28 cellular contexts compared by ENCODE assay signal in genomic region chrX:95383778-95384177, GRCh38.
A peak's percentile ranks its signal among the peaks of the same experiment; 100 is the strongest.
DNase-seq lines count a peak whose midpoint lies in the region; ATAC-seq and TF ChIP-seq lines count a peak whose summit lies in the region.
"Had no signal": no experiment of that assay in that cellular context is flagged by ENCODE, and none has a peak within 500 bp of the region (broad histone marks: within the 10 kb centered on the region; RNA-seq: fewer than 3 reads in every experiment).

No MANE protein-coding gene starts in this region.

- H2AFZ ChIP-seq in PC-3 (ENCODE audit: low read length) (no peak overlapping the region), smooth muscle cell (ENCODE audit: low read depth) (peak overlapping the region; percentile 18)
- H2AFZ ChIP-seq: GM23338 had no signal

- DNase-seq in NCI-H1417 treated with DMSO at 0.1 percent for 48 hours (lab: John Stamatoyannopoulos, UW) (peak; percentile 50), PC-3 (peak; percentile 32), fibroblast of gingiva (ENCODE audit: low read depth) (peak; percentile 35), smooth muscle cell (lab: John Stamatoyannopoulos, UW; ENCODE audit: unreplicated experiment) (no peak), NCI-H82 treated with DMSO at 0.1 percent for 48 hours (lab: John Stamatoyannopoulos, UW; ENCODE audit: unreplicated experiment) (no peak), HUDEP-2 (lab: John Stamatoyannopoulos, UW; ENCODE audit: unreplicated experiment in 76 of 76) (no peak)
- DNase-seq: activated CD4-positive, alpha-beta T cell treated with anti-CD3 and anti-CD28 coated beads for 48 hours; activated CD8-positive, alpha-beta memory T cell treated with anti-CD3 and anti-CD28 coated beads for 24 hours; activated effector memory CD4-positive, alpha-beta T cell treated with Interleukin-2 at 50 U/mL for 16 hours; activated T-cell treated with anti-CD3 and anti-CD28 coated beads for 4 hours; anterior cingulate cortex; C1 segment of cervical spinal cord; colonic mucosa; COR-L47; effector CD8-positive, alpha-beta T cell; NCI-H1092; NCI-H2029; NCI-H226; NCI-H82; nephron progenitor cell; RPMI8226; upper lobe of left lung; WERI-Rb-1 had no signal

- no peaks in the 10 kb centered on the region for H3K9me3 ChIP-seq in PC-3 (ENCODE audit: low read length)
- no peaks in the 10 kb centered on the region for H3K9me3 ChIP-seq in smooth muscle cell (replicated peaks; ENCODE audit: low read depth)
- H3K9me3 ChIP-seq: colonic mucosa, SJSA1, suprapubic skin, upper lobe of left lung had no signal

- H3K79me2 ChIP-seq in PC-3 (ENCODE audit: low read length), result no peaks in the 10 kb centered on the region
- H3K79me2 ChIP-seq in smooth muscle cell (ENCODE audit: low read depth), result no peaks in the 10 kb centered on the region

- H3K4me1 ChIP-seq in PC-3 (ENCODE audit: insufficient read depth, low read length) (no peaks in the 10 kb centered on the region), smooth muscle cell (ENCODE audit: low read depth) (peaks cover 5% of the 10 kb centered on the region)
- H3K4me1 ChIP-seq: colonic mucosa, SJSA1, suprapubic skin, upper lobe of left lung had no signal

- H3K27me3 ChIP-seq in PC-3 (ENCODE audit: low read length) (no peaks in the 10 kb centered on the region), smooth muscle cell (ENCODE audit: low read depth) (no peaks in the 10 kb centered on the region)
- H3K27me3 ChIP-seq: colonic mucosa, SJSA1, suprapubic skin, upper lobe of left lung had no signal

- peak overlapping the region; percentile 48 for H3K27ac ChIP-seq in PC-3 (ENCODE audit: low read length)
- peak overlapping the region; percentile 59 for H3K27ac ChIP-seq in smooth muscle cell (ENCODE audit: low read depth)
- H3K27ac ChIP-seq: colonic mucosa, SJSA1, suprapubic skin, upper lobe of left lung, WERI-Rb-1 had no signal

- H3K4me2 ChIP-seq in PC-3 (ENCODE audit: low read length) (peak overlapping the region; percentile 10; the same call in 1 of the 2 replicates), smooth muscle cell (peak overlapping the region; percentile 2)
- H3K4me2 ChIP-seq: GM23338 had no signal

- intact Hi-C loops in PC-3 (cut with micrococcal nuclease), result no loop called here

- H3K4me3 ChIP-seq in PC-3 (ENCODE audit: low read length) (no peak overlapping the region), smooth muscle cell (no peak overlapping the region)
- H3K4me3 ChIP-seq: colonic mucosa, GM23338, SJSA1, suprapubic skin, upper lobe of left lung had no signal

- CTCF ChIA-PET in PC-3 (lab: Charles Lee), result no interaction called here

- no TSS peak for BruUV-seq in PC-3 (replicated peaks; lab: Mats Ljungman, UMichigan)

- no peak for TF ChIP-seq CTCF in PC-3 (conservative IDR thresholded peaks at IDR 0.05; ENCODE audit: low read depth, low read length)
- TF ChIP-seq CTCF in smooth muscle cell (IDR thresholded peaks at IDR 0.05; ENCODE audit: borderline replicate concordance, insufficient read depth, poor library complexity, severe bottlenecking), result no peak

- H3K36me3 ChIP-seq in PC-3 (ENCODE audit: low read depth, low read length), result no peaks in the 10 kb centered on the region
- no peaks in the 10 kb centered on the region for H3K36me3 ChIP-seq in smooth muscle cell (ENCODE audit: low read depth)
- H3K36me3 ChIP-seq: colonic mucosa, SJSA1, suprapubic skin, upper lobe of left lung, WERI-Rb-1 had no signal

- H3K9me2 ChIP-seq in PC-3 (replicated peaks; ENCODE audit: low read length), result no peaks in the 10 kb centered on the region

- WGBS in smooth muscle cell (ENCODE audit: low lambda C conversion rate), result 80% methylated on average over 2 of the region's 2 CpGs

- POLR2A ChIA-PET in PC-3 (lab: Charles Lee; ENCODE audit: unreplicated experiment), result no interaction called here

- H3K9ac ChIP-seq in PC-3 (ENCODE audit: low read length) (no peak overlapping the region), smooth muscle cell (ENCODE audit: low read depth) (no peak overlapping the region)

- H3F3A ChIP-seq in PC-3 (ENCODE audit: low read length, unreplicated experiment) (no peaks in the 10 kb centered on the region), smooth muscle cell (ENCODE audit: low read depth) (no peaks in the 10 kb centered on the region)

- H4K20me1 ChIP-seq in PC-3 (ENCODE audit: low read length) (no peaks in the 10 kb centered on the region), smooth muscle cell (ENCODE audit: low read depth) (no peaks in the 10 kb centered on the region)

- ATAC-seq in PC-3 (peak; percentile 40), GM21390 (IDR thresholded peaks at IDR 0.05; ENCODE audit: unreplicated experiment) (no peak)
- ATAC-seq: GM23338; stimulated activated memory B cell treated with anti-CD40 and anti-IgM and Interleukin-4, amounts not matched to agents 10 μg/mL and 1 μg/mL and 100 μg/mL, for 72 hours had no signal

Comparison
In these comparisons a context has a peak if more than half of its experiments do, and no peak if none do; other contexts are left out.
1. DNase-seq: peak in NCI-H1417 treated with DMSO at 0.1 percent for 48 hours (single experiment), PC-3 (single experiment) and fibroblast of gingiva (single experiment); none in smooth muscle cell (single experiment), NCI-H82 treated with DMSO at 0.1 percent for 48 hours (single experiment) and HUDEP-2 (0 of 76).